In genomic region chr16:4884209-4884608, GRCh38 we compare ENCODE assay signal across 20 cellular contexts.
"Had no signal": no experiment of that assay in that cellular context is flagged by ENCODE, and none has a peak within 500 bp of the region (broad histone marks: within the 10 kb centered on the region; RNA-seq: fewer than 3 reads in every experiment).

No MANE protein-coding gene starts in this region.

- H2AFZ ChIP-seq: parathyroid adenoma had no signal

- H3K9me3 ChIP-seq: esophagus muscularis mucosa, gastrocnemius medialis, heart right ventricle, psoas muscle had no signal

- FAIRE-seq: endometrium, islet of Langerhans, urothelium cell line had no signal

- H3K27me3 ChIP-seq: esophagus muscularis mucosa, gastrocnemius medialis, heart right ventricle had no signal

- DNase-seq: effector memory CD4-positive, alpha-beta T cell; gastrocnemius medialis; heart right ventricle; hypothalamus; kidney glomerular epithelial cell; mesendoderm; naive B cell; occipital lobe; retina; stimulated activated naive CD4-positive, alpha-beta T cell treated with Interleukin-2 at 50 U/mL for 16 hours; trophoblast cell had no signal

- H3K79me2 ChIP-seq: parathyroid adenoma had no signal

- ATAC-seq: gastrocnemius medialis, sciatic nerve had no signal

- H3K27ac ChIP-seq: epithelial cell of prostate, esophagus muscularis mucosa, gastrocnemius medialis, parathyroid adenoma, psoas muscle had no signal

- H3K4me3 Mint-ChIP-seq: naive B cell, nephron had no signal

- H3K4me3 ChIP-seq: esophagus muscularis mucosa, gastrocnemius medialis, heart right ventricle, psoas muscle had no signal

- H3K9ac ChIP-seq: parathyroid adenoma had no signal

- H3K9me3 Mint-ChIP-seq: nephron had no signal

- H3K27me3 Mint-ChIP-seq: naive B cell had no signal
